18 cellular contexts compared by ENCODE assay signal in genomic region chr1:35097224-35097623, GRCh38. TPM values are rescaled to one million over a fixed set of nuclear protein-coding genes. Genes with fewer than 3 reads are reported as not detected.
DNase-seq lines count a peak whose midpoint lies in the region; ATAC-seq and TF ChIP-seq lines count a peak whose summit lies in the region.
"Had no signal": no experiment of that assay in that cellular context is flagged by ENCODE, and none has a peak within 500 bp of the region (broad histone marks: within the 10 kb centered on the region; RNA-seq: fewer than 3 reads in every experiment).

No MANE protein-coding gene starts in this region.

- H3K4me3 ChIP-seq in MM.1S (ENCODE audit: low read length) = no peak overlapping the region
- H3K4me3 ChIP-seq: cardiac muscle cell, suprapubic skin had no signal

- H3K4me1 Mint-ChIP-seq in activated T-cell treated with anti-CD3 and anti-CD28 coated beads, Interleukin-2, amount 50 U/mL, for 72 hours (ENCODE audit: low read depth) = peaks cover 19% of the 10 kb centered on the region
- H3K4me1 Mint-ChIP-seq in activated T-cell treated with anti-CD3 and anti-CD28 coated beads, Interleukin-2, amount 50 U/mL, for 4 hours (ENCODE audit: low read depth) = no peaks in the 10 kb centered on the region
- H3K4me1 Mint-ChIP-seq: endodermal cell had no signal

- no peaks in the 10 kb centered on the region for H3K9me3 ChIP-seq in MM.1S (replicated peaks; ENCODE audit: insufficient read depth, low read length)
- H3K9me3 ChIP-seq: suprapubic skin had no signal

- H3K9me3 Mint-ChIP-seq in activated T-cell treated with anti-CD3 and anti-CD28 coated beads, Interleukin-2, amount 50 U/mL, for 72 hours = no peaks in the 10 kb centered on the region
- no peaks in the 10 kb centered on the region for H3K9me3 Mint-ChIP-seq in activated T-cell treated with anti-CD3 and anti-CD28 coated beads, Interleukin-2, amount 50 U/mL, for 4 hours
- H3K9me3 Mint-ChIP-seq: endodermal cell had no signal

- H3K4me1 ChIP-seq in MM.1S (ENCODE audit: low read length) = peaks cover 10% of the 10 kb centered on the region
- H3K4me1 ChIP-seq: foreskin keratinocyte, suprapubic skin had no signal

- no peaks in the 10 kb centered on the region for H3K36me3 ChIP-seq in MM.1S (replicated peaks; ENCODE audit: insufficient read depth, low read length)

- H3K27me3 ChIP-seq in MM.1S (replicated peaks; ENCODE audit: insufficient read depth, low read length) = no peaks in the 10 kb centered on the region
- H3K27me3 ChIP-seq: cardiac muscle cell, foreskin keratinocyte, suprapubic skin had no signal

- H3K4me2 ChIP-seq in MM.1S (ENCODE audit: low read depth, low read length) = peak overlapping the region; percentile 18; the same call in 1 of the 2 replicates

- peaks cover 0 to 1% of the 10 kb centered on the region in 2 donors for H3K36me3 Mint-ChIP-seq in activated T-cell treated with anti-CD3 and anti-CD28 coated beads, Interleukin-2, amount 50 U/mL, for 72 hours (ENCODE audit: insufficient read depth in 2 of 2)
- H3K36me3 Mint-ChIP-seq in activated T-cell treated with anti-CD3 and anti-CD28 coated beads, Interleukin-2, amount 50 U/mL, for 4 hours (ENCODE audit: insufficient read depth) = peaks cover 19% of the 10 kb centered on the region

- TF ChIP-seq CTCF in MM.1S (IDR thresholded peaks at IDR 0.05; ENCODE audit: low read length) = no peak

- peak overlapping the region; percentile 20 for H3K27ac Mint-ChIP-seq in activated T-cell treated with anti-CD3 and anti-CD28 coated beads, Interleukin-2, amount 50 U/mL, for 72 hours
- H3K27ac Mint-ChIP-seq: activated CD8-positive, alpha-beta memory T cell treated with anti-CD3 and anti-CD28 coated beads, Interleukin-2, amount 10 ng/mL, durations not matched to agents 7 days and 5 days; endodermal cell had no signal

- peak overlapping the region; percentile 20 to 45 for H3K4me3 Mint-ChIP-seq in activated T-cell treated with anti-CD3 and anti-CD28 coated beads, Interleukin-2, amount 50 U/mL, for 72 hours
- no peak overlapping the region for H3K4me3 Mint-ChIP-seq in activated T-cell treated with anti-CD3 and anti-CD28 coated beads, Interleukin-2, amount 50 U/mL, for 4 hours
- H3K4me3 Mint-ChIP-seq: activated CD8-positive, alpha-beta memory T cell treated with anti-CD3 and anti-CD28 coated beads, Interleukin-2, amount 10 ng/mL, durations not matched to agents 7 days and 5 days; endodermal cell had no signal

- H3K9ac ChIP-seq in MM.1S (ENCODE audit: low read length) = no peak overlapping the region

- H3F3A ChIP-seq in MM.1S (ENCODE audit: insufficient read depth, low read length) = peaks cover 7% of the 10 kb centered on the region; the same call in 1 of the 2 replicates

- H2AFZ ChIP-seq in MM.1S (ENCODE audit: low read length) = no peak overlapping the region

- no peaks in the 10 kb centered on the region for H3K9me2 ChIP-seq in MM.1S (replicated peaks; ENCODE audit: insufficient read depth, low read length)

- no peaks in the 10 kb centered on the region for H3K27me3 Mint-ChIP-seq in activated T-cell treated with anti-CD3 and anti-CD28 coated beads, Interleukin-2, amount 50 U/mL, for 72 hours (ENCODE audit: low read depth)
- H3K27me3 Mint-ChIP-seq in activated T-cell treated with anti-CD3 and anti-CD28 coated beads, Interleukin-2, amount 50 U/mL, for 4 hours (ENCODE audit: low read depth) = no peaks in the 10 kb centered on the region
- H3K27me3 Mint-ChIP-seq: activated CD8-positive, alpha-beta memory T cell treated with anti-CD3 and anti-CD28 coated beads, Interleukin-2, amount 10 ng/mL, durations not matched to agents 7 days and 5 days had no signal

- ATAC-seq in activated T-cell treated with anti-CD3 and anti-CD28 coated beads, Interleukin-2, amount 50 U/mL, for 72 hours (replicated peaks in 1 of 2) = peak; percentile 47 to 55
- no peak for ATAC-seq in activated T-cell treated with anti-CD3 and anti-CD28 coated beads, Interleukin-2, amount 50 U/mL, for 4 hours
- ATAC-seq in HG03045 (IDR thresholded peaks at IDR 0.05; ENCODE audit: unreplicated experiment) (no peak), GM19452 (IDR thresholded peaks at IDR 0.05; ENCODE audit: unreplicated experiment) (no peak)
- ATAC-seq: activated CD8-positive, alpha-beta memory T cell treated with anti-CD3 and anti-CD28 coated beads, Interleukin-2, amount 10 ng/mL, durations not matched to agents 7 days and 5 days; foreskin keratinocyte had no signal

- no peaks in the 10 kb centered on the region for H3K79me2 ChIP-seq in MM.1S (ENCODE audit: low read length)

- H3K27ac ChIP-seq in MM.1S (ENCODE audit: low read length) = no peak overlapping the region
- H3K27ac ChIP-seq: cardiac muscle cell, foreskin keratinocyte, suprapubic skin, WERI-Rb-1 had no signal

- no peaks in the 10 kb centered on the region for H4K20me1 ChIP-seq in MM.1S (ENCODE audit: insufficient read depth, low read length)

- DNase-seq in activated T-cell treated with anti-CD3 and anti-CD28 coated beads, Interleukin-2, amount 50 U/mL, for 72 hours = no peak
- DNase-seq in activated T-cell treated with anti-CD3 and anti-CD28 coated beads, Interleukin-2, amount 50 U/mL, for 4 hours = no peak
- peak; percentile 45 for DNase-seq in MM.1S
- DNase-seq in dermis blood vessel endothelial cell = peak; percentile 12
- DNase-seq in NCI-H1930 (lab: John Stamatoyannopoulos, UW) = no peak
- no peak for DNase-seq in hepatic stellate cell (ENCODE audit: low spot score)
- DNase-seq: activated CD8-positive, alpha-beta memory T cell treated with anti-CD3 and anti-CD28 coated beads, Interleukin-2, amount 10 ng/mL, durations not matched to agents 7 days and 5 days; activated naive CD4-positive, alpha-beta T cell treated with anti-CD3 and anti-CD28 coated beads, Interleukin-2, amount 50 U/mL, for 16 hours; endodermal cell; foreskin keratinocyte; HCEC 1CT; mesenchymal stem cell; NCI-H510A treated with DMSO at 0.1 percent for 48 hours; WERI-Rb-1 had no signal

RNA-seq across cellular contexts. Expression of gene ZMYM1, which starts 18.0 kb away (rescaled TPM):
- total RNA-seq in activated T-cell treated with anti-CD3 and anti-CD28 coated beads, Interleukin-2, amount 50 U/mL, for 72 hours = 1 to 10 TPM; 3.8 to 5.1 TPM
- 1 to 10 TPM; 1.5 to 3.0 (median 3.0) TPM for total RNA-seq in activated T-cell treated with anti-CD3 and anti-CD28 coated beads, Interleukin-2, amount 50 U/mL, for 4 hours
- total RNA-seq in dermis blood vessel endothelial cell = 30.1 and 34.9 TPM in 2 replicates

Comparison
In these comparisons a context has a peak if more than half of its experiments do, and no peak if none do; other contexts are left out.
1. ATAC-seq: peak in activated T-cell treated with anti-CD3 and anti-CD28 coated beads, Interleukin-2, amount 50 U/mL, for 72 hours (2 of 2); none in activated T-cell treated with anti-CD3 and anti-CD28 coated beads, Interleukin-2, amount 50 U/mL, for 4 hours (0 of 2), HG03045 (single experiment) and GM19452 (single experiment).
2. DNase-seq: peak in MM.1S (single experiment) and dermis blood vessel endothelial cell (single experiment); none in activated T-cell treated with anti-CD3 and anti-CD28 coated beads, Interleukin-2, amount 50 U/mL, for 72 hours (0 of 2), activated T-cell treated with anti-CD3 and anti-CD28 coated beads, Interleukin-2, amount 50 U/mL, for 4 hours (single experiment), NCI-H1930 (0 of 2) and hepatic stellate cell (single experiment).